32 cellular contexts compared by ENCODE assay signal in the genomic region with DNA sequence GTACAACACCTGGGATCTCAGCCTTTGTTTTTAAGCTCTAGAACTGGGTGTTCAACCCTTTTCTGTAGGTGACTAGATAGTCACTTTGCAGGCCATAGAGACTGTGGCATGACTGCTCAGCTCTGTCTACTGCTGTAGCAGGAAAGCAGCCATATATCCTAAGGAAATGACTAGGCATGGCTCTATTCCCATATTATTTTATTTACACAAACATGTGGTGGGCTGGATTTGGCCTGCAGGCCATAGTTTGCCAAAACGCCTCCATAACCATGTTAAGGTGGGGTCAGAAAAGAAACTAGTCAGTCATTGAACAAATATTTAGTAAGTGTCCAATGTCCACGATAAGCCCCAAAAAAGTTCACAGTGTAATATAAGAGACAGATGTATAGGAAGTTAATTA.
"Had no signal": no experiment of that assay in that cellular context is flagged by ENCODE, and none has a peak within 500 bp of the region (broad histone marks: within the 10 kb centered on the region; RNA-seq: fewer than 3 reads in every experiment).

No MANE protein-coding gene starts in this region.

- H3K4me3 ChIP-seq: adrenal gland, body of pancreas, cardiac muscle cell, colonic mucosa, esophagus squamous epithelium, gastroesophageal sphincter had no signal

- H3K27ac ChIP-seq: adrenal gland, body of pancreas, cardiac muscle cell, colonic mucosa, epithelial cell of prostate, esophagus squamous epithelium, gastroesophageal sphincter, WERI-Rb-1 had no signal

- ATAC-seq: activated CD4-positive, CD25-positive, alpha-beta regulatory T cell treated with anti-CD3 and anti-CD28 coated beads, Interleukin-2, amount 50 U/mL, for 24 hours; activated CD8-positive, alpha-beta memory T cell treated with anti-CD3 and anti-CD28 coated beads, Interleukin-2, amount 10 ng/mL, durations not matched to agents 7 days and 5 days; activated CD8-positive, alpha-beta T cell treated with anti-CD3 and anti-CD28 coated beads, Interleukin-2, amount 10 ng/mL, durations not matched to agents 7 days and 5 days; activated naive CD8-positive, alpha-beta T cell treated with anti-CD3 and anti-CD28 coated beads, Interleukin-2, amount 50 U/mL, for 24 hours; body of pancreas; effector memory CD8-positive, alpha-beta T cell; gastroesophageal sphincter had no signal

- H3K27me3 ChIP-seq: adrenal gland, body of pancreas, cardiac muscle cell, colonic mucosa, esophagus squamous epithelium, gastroesophageal sphincter had no signal

- DNase-seq: activated B cell treated with CpG ODN at 0.5 μM for 24 hours; activated CD4-positive, alpha-beta T cell treated with anti-CD3 and anti-CD28 coated beads for 48 hours; activated CD4-positive, alpha-beta T cell treated with anti-CD3 and anti-CD28 coated beads, Interleukin-2, amount 50 U/mL, for 1 hour; activated CD4-positive, alpha-beta T cell treated with anti-CD3 and anti-CD28 coated beads, Interleukin-2, amount 50 U/mL, for 48 hours; activated CD8-positive, alpha-beta memory T cell treated with anti-CD3 and anti-CD28 coated beads, Interleukin-2, amount 10 ng/mL, durations not matched to agents 7 days and 5 days; activated CD8-positive, alpha-beta memory T cell treated with anti-CD3 and anti-CD28 coated beads, Interleukin-2, amount 50 U/mL, for 4 hours; activated CD8-positive, alpha-beta T cell treated with anti-CD3 and anti-CD28 coated beads, Interleukin-2, amount 10 ng/mL, durations not matched to agents 7 days and 5 days; activated effector memory CD4-positive, alpha-beta T cell treated with anti-CD3 and anti-CD28 coated beads, Interleukin-2, amount 50 U/mL, for 16 hours; activated naive CD4-positive, alpha-beta T cell treated with anti-CD3 and anti-CD28 coated beads for 36 hours; activated naive CD8-positive, alpha-beta T cell treated with anti-CD3 and anti-CD28 coated beads for 36 hours; activated naive CD8-positive, alpha-beta T cell treated with anti-CD3 and anti-CD28 coated beads, Interleukin-2, amount 50 U/mL, for 24 hours; activated T-cell treated with anti-CD3 and anti-CD28 coated beads, Interleukin-2, amount 50 U/mL, for 1 hour; activated T-cell treated with anti-CD3 and anti-CD28 coated beads, Interleukin-2, amount 50 U/mL, for 48 hours; adrenal gland; amygdala; aorta; body of pancreas; central memory CD4-positive, alpha-beta T cell; cerebellar nuclear complex; colonic mucosa; effector CD4-positive, alpha-beta T cell; effector memory CD8-positive, alpha-beta T cell; esophagus squamous epithelium; foreskin melanocyte; head of caudate nucleus; hippocampal formation; T1000; WERI-Rb-1 had no signal

- H3K36me3 ChIP-seq: adrenal gland, cardiac muscle cell, colonic mucosa, esophagus squamous epithelium, gastroesophageal sphincter, WERI-Rb-1 had no signal

- H3K4me1 ChIP-seq: adrenal gland, body of pancreas, colonic mucosa, esophagus squamous epithelium, gastroesophageal sphincter had no signal

- H3K9me3 ChIP-seq: adrenal gland, body of pancreas, colonic mucosa, esophagus squamous epithelium, gastroesophageal sphincter had no signal
